Comparison of ENCODE assay signal across 1 cellular context in the genomic region with DNA sequence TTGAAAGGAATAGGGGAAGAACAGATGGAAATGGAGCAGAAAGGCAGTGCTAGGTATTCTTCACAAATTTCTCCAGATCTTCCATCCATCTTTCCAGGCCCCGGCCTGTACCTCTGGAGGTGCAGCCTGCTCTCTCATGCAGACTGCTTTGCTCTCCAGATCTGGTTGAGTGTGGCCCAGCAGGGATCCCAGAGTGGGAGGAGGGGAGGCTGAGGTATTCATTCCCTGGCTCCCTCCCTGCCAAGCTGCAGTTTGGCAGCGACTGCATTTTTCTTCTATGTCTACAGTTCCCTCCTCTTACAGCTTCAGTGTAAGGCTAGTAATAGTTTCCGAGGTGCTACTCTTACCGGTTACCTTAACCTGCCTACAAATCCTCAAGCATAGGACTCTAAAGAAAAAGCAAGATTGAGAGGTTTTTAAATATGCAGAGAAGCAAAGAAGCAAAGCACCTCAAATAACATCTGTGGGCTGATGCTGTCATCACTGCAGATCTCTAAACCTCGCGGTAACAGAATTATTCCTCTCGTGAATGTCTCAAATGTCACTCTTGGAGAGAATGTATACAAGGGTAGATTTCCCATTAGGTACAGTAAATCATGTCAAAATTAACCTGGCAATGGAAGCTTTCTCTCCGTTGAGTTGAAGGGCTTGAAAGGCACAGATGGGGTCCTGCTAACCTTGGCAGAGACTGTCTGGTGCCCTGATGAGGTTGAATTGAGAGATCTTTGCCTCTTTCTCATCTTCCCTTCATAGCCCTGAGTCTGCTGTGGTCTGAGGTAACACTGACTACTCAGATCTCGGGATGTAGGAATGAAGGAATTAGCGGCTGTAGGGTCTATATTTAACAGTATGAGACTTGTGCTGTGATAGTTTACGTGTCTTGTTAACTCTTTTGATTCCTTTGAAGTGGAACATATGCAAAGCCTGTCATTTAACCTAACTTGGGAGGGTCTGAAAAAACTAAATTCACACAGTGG.
TF ChIP-seq lines count a peak whose summit lies in the region.

No MANE protein-coding gene starts in this region.

TF ChIP-seq in SK-N-SH treated with all-trans-retinoic acid at 6 μM for 48 hours, 23 proteins besides CTCF, POLR2A, EP300 and RAD21 (continued from another document):
- TF ChIP-seq TSHZ2 (CRISPR knock-in tag; IDR thresholded peaks at IDR 0.05), result no peak
- no peak for TF ChIP-seq TOX (CRISPR knock-in tag; IDR thresholded peaks at IDR 0.05; ENCODE audit: borderline replicate concordance)
- TF ChIP-seq TCF4 (CRISPR knock-in tag; IDR thresholded peaks at IDR 0.05; ENCODE audit: borderline replicate concordance), result no peak
- TF ChIP-seq GLIS3 (CRISPR knock-in tag; IDR thresholded peaks at IDR 0.05), result no peak
- no peak for TF ChIP-seq POU6F1 (CRISPR knock-in tag; IDR thresholded peaks at IDR 0.05; ENCODE audit: borderline replicate concordance, low read depth)
- TF ChIP-seq BACH2 (CRISPR knock-in tag; IDR thresholded peaks at IDR 0.05; ENCODE audit: borderline replicate concordance), result no peak
- TF ChIP-seq ZNF8 (CRISPR knock-in tag; IDR thresholded peaks at IDR 0.05), result no peak
TF ChIP-seq in SK-N-SH treated with all-trans-retinoic acid at 6 μM for 48 hours: peak in this region for 0.
